In genomic region chr1:235648407-235648907, GRCh38 we compare ENCODE assay signal across 9 cellular contexts. TPM values are rescaled to one million over a fixed set of nuclear protein-coding genes. Genes with fewer than 3 reads are reported as not detected.
DNase-seq lines count a peak whose midpoint lies in the region; ATAC-seq, FAIRE-seq and TF ChIP-seq lines count a peak whose summit lies in the region.
"Had no signal": no experiment of that assay in that cellular context is flagged by ENCODE, and none has a peak within 500 bp of the region (broad histone marks: within the 10 kb centered on the region; RNA-seq: fewer than 3 reads in every experiment).

No MANE protein-coding gene starts in this region.

- H3K4me3 ChIP-seq in endothelial cell of umbilical vein (replicated peaks in 1 of 3; ENCODE audit: insufficient read depth in 1 of 3, low read depth in 1 of 3, low read length in 3 of 3) (peak overlapping the region in 1 of 3 experiments; percentile 23), pancreas (peak overlapping the region in 2 of 4 donors; percentile 42 to 65)

- no peak overlapping the region for H3K9ac ChIP-seq in endothelial cell of umbilical vein (replicated peaks; ENCODE audit: extremely low read depth, insufficient read depth, low read length)

- peak overlapping the region; percentile 72 for H3K4me2 ChIP-seq in endothelial cell of umbilical vein (ENCODE audit: insufficient read depth, low read length)

- peaks cover 11% of the 10 kb centered on the region for H3K4me1 ChIP-seq in endothelial cell of umbilical vein (ENCODE audit: control insufficient read depth, extremely low read depth, insufficient read depth, low read length)
- peaks cover 0 to 12% (median 0%) of the 10 kb centered on the region in 3 donors for H3K4me1 ChIP-seq in pancreas

- BruUV-seq in endothelial cell of umbilical vein (replicated peaks; lab: Mats Ljungman, UMichigan), result no TSS peak

- no peaks in the 10 kb centered on the region for H3K9me3 ChIP-seq in endothelial cell of umbilical vein (replicated peaks; ENCODE audit: control insufficient read depth, insufficient read depth, low read length)
- H3K9me3 ChIP-seq in pancreas, result no peaks in the 10 kb centered on the region
- H3K9me3 ChIP-seq: neutrophil had no signal

- intact Hi-C loops in endothelial cell of umbilical vein (cut with micrococcal nuclease) (no loop called here), pancreas (cut with DNase I) (no loop called here)

- no peaks in the 10 kb centered on the region for H3K79me2 ChIP-seq in endothelial cell of umbilical vein (ENCODE audit: control insufficient read depth, insufficient read depth, low read length)

- H3K36me3 ChIP-seq in endothelial cell of umbilical vein (ENCODE audit: control insufficient read depth in 2 of 2, extremely low read depth in 1 of 2, insufficient read depth in 2 of 2, low read length in 2 of 2), result no peaks in the 10 kb centered on the region
- no peaks in the 10 kb centered on the region for H3K36me3 ChIP-seq in pancreas
- H3K36me3 ChIP-seq: neutrophil had no signal

- no peaks in the 10 kb centered on the region for H4K20me1 ChIP-seq in endothelial cell of umbilical vein (replicated peaks; ENCODE audit: control insufficient read depth, extremely low read depth, insufficient read depth, low read length)

- dilution Hi-C loops in endothelial cell of umbilical vein (cut with MboI; ENCODE audit: extremely low pct_ligation_motif_present, low sequenced_read_pairs), result no loop called here

- no peak overlapping the region for H2AFZ ChIP-seq in endothelial cell of umbilical vein (ENCODE audit: low read depth, low read length)

- FAIRE-seq in endothelial cell of umbilical vein (lab: Jason Lieb, UNC) (no peak), pancreas (lab: Jason Lieb, UNC) (no peak)

- H3K27ac ChIP-seq in endothelial cell of umbilical vein (ENCODE audit: insufficient read depth, low read depth, low read length) (no peak overlapping the region), pancreas (no peak overlapping the region)
- H3K27ac ChIP-seq: neutrophil had no signal

- POLR2A ChIA-PET in endothelial cell of umbilical vein (lab: Charles Lee), result no interaction called here

- DNase-seq in activated CD4-positive, alpha-beta T cell treated with anti-CD3 and anti-CD28 coated beads for 48 hours, result peak; percentile 14
- no peak for DNase-seq in activated CD4-positive, alpha-beta T cell treated with anti-CD3 and anti-CD28 coated beads for 4 hours
- DNase-seq in NCI-H774 (lab: John Stamatoyannopoulos, UW), result peak; percentile 74
- peak; percentile 19 for DNase-seq in endothelial cell of umbilical vein (ENCODE audit: low read depth, low spot score)
- DNase-seq in pancreas, result peak; percentile 21 to 81 (median 54)
- no peak for DNase-seq in T-helper 9 cell

- WGBS in pancreas, 2 donors, result 8 to 10% methylated on average over 31 of the region's 31 CpGs

- TF ChIP-seq POLR2A in endothelial cell of umbilical vein (IDR thresholded peaks at IDR 0.05; ENCODE audit: low read depth, low read length), result no peak

- CTCF ChIA-PET in endothelial cell of umbilical vein (lab: Charles Lee), result interaction anchor here (1.0 to 1.2 kb wide), 4 partner anchors 47 to 195 kb away, joined by 4 to 5 read pairs (median 4); no protein-coding TSS in a partner anchor

- H3K27me3 ChIP-seq in endothelial cell of umbilical vein (ENCODE audit: control insufficient read depth in 2 of 2, insufficient read depth in 2 of 2, low read length in 2 of 2) (peaks cover 23 to 44% of the 10 kb centered on the region in 2 experiments), pancreas (peaks cover 0 to 12% (median 0%) of the 10 kb centered on the region in 4 donors)

- ATAC-seq in pancreas, result peak; percentile 42 to 64 (median 59)
- no peak for ATAC-seq in GM19324 (IDR thresholded peaks at IDR 0.05; ENCODE audit: low FRiP score, unreplicated experiment)
- ATAC-seq in GM21737 (IDR thresholded peaks at IDR 0.05; ENCODE audit: unreplicated experiment), result no peak

- no peaks in the 10 kb centered on the region for H3K9me1 ChIP-seq in endothelial cell of umbilical vein (replicated peaks; ENCODE audit: control insufficient read depth, extremely low read depth, insufficient read depth, low read length)

- no peak for TF ChIP-seq CTCF in endothelial cell of umbilical vein (IDR thresholded peaks at IDR 0.05; ENCODE audit: extremely low read depth in 1 of 2, insufficient read depth in 1 of 2, low read depth in 1 of 2, low read length in 2 of 2)
- TF ChIP-seq CTCF in pancreas (IDR thresholded peaks at IDR 0.05), result no peak

TF ChIP-seq in endothelial cell of umbilical vein, 7 proteins besides CTCF, POLR2A, EP300 and RAD21:
- TF ChIP-seq POLR2AphosphoS5 (IDR thresholded peaks at IDR 0.05; ENCODE audit: insufficient read depth, low read depth, low read length), result no peak
- TF ChIP-seq JUN (IDR thresholded peaks at IDR 0.05; ENCODE audit: borderline replicate concordance, insufficient read depth, insufficient read length, low read depth), result no peak
- no peak for TF ChIP-seq MYC (IDR thresholded peaks at IDR 0.05; ENCODE audit: low read depth, low read length)
- TF ChIP-seq EZH2 (IDR thresholded peaks at IDR 0.05; ENCODE audit: borderline replicate concordance, low read depth, low read length, severe bottlenecking), result peak; percentile 40
TF ChIP-seq in endothelial cell of umbilical vein: peak in this region for 1.

RNA-seq across cellular contexts. Expression of gene GNG4, which starts 1.1 kb away (rescaled TPM):
- total RNA-seq in endothelial cell of umbilical vein (not detected in 2 replicates), pancreas (1 to 10 TPM in 5 of 6 donors, under 1 TPM in 1; 0.56 to 7.8 (median 2.2) TPM)
- polyA plus RNA-seq in endothelial cell of umbilical vein (0.10 TPM in 2 replicates), pancreas (10 to 100 TPM in 1 of 2 donors, 1 to 10 TPM in 1; 5.0 to 20.4 TPM)
- not detected in 2 replicates for polyA plus RNA-seq in endothelial cell of umbilical vein (2011; cell fraction: cytosol; rRNA removed)
- not detected in 2 replicates for polyA plus RNA-seq in endothelial cell of umbilical vein (2011; cell fraction: nucleus; rRNA removed)
- not detected in 2 replicates for polyA plus RNA-seq in endothelial cell of umbilical vein (2012)
- polyA minus RNA-seq in endothelial cell of umbilical vein, result not detected in 2 replicates
- polyA minus RNA-seq in endothelial cell of umbilical vein (2011; cell fraction: cytosol; rRNA and poly(A)+ RNA removed), result not detected
- polyA minus RNA-seq in endothelial cell of umbilical vein (2011; cell fraction: nucleus; rRNA and poly(A)+ RNA removed), result not detected in 2 replicates

Comparison
In these comparisons a context has a peak if more than half of its experiments do, and no peak if none do; other contexts are left out.
1. DNase-seq: peak in activated CD4-positive, alpha-beta T cell treated with anti-CD3 and anti-CD28 coated beads for 48 hours (single experiment), NCI-H774 (single experiment), endothelial cell of umbilical vein (single experiment) and pancreas (6 of 6); none in activated CD4-positive, alpha-beta T cell treated with anti-CD3 and anti-CD28 coated beads for 4 hours (0 of 2) and T-helper 9 cell (single experiment).
2. ATAC-seq: peak in pancreas (4 of 4); none in GM19324 (single experiment) and GM21737 (single experiment).